21 cellular contexts compared by ENCODE assay signal in genomic region chr17:40192961-40193360, GRCh38.
"Had no signal": no experiment of that assay in that cellular context is flagged by ENCODE, and none has a peak within 500 bp of the region (broad histone marks: within the 10 kb centered on the region; RNA-seq: fewer than 3 reads in every experiment).

No MANE protein-coding gene starts in this region.

- H3K9me3 Mint-ChIP-seq: activated naive CD4-positive, alpha-beta T cell treated with anti-CD3 and anti-CD28 coated beads, Interleukin-2, amount 50 U/mL, for 72 hours; brain; effector memory CD8-positive, alpha-beta T cell had no signal

- H3K36me3 Mint-ChIP-seq: activated CD8-positive, alpha-beta memory T cell treated with anti-CD3 and anti-CD28 coated beads, Interleukin-2, amount 10 ng/mL, durations not matched to agents 7 days and 5 days; activated naive CD4-positive, alpha-beta T cell treated with anti-CD3 and anti-CD28 coated beads, Interleukin-2, amount 50 U/mL, for 72 hours had no signal

- DNase-seq: activated CD4-positive, alpha-beta T cell treated with anti-CD3 and anti-CD28 coated beads, Interleukin-2, amount 50 U/mL, for 48 hours; activated CD4-positive, CD25-positive, alpha-beta regulatory T cell treated with anti-CD3 and anti-CD28 coated beads, Interleukin-2, amount 50 U/mL, for 72 hours; activated CD8-positive, alpha-beta memory T cell treated with anti-CD3 and anti-CD28 coated beads, Interleukin-2, amount 10 ng/mL, durations not matched to agents 7 days and 5 days; activated effector memory CD4-positive, alpha-beta T cell treated with Interleukin-2 at 50 U/mL for 16 hours; activated T-cell treated with anti-CD3 and anti-CD28 coated beads, Interleukin-2, amount 50 U/mL, for 1 hour; dermis blood vessel endothelial cell; effector memory CD8-positive, alpha-beta T cell; foreskin melanocyte; heart left ventricle; left cardiac atrium; lower lobe of right lung; midbrain; sigmoid colon; spleen; stomach; T1000; upper lobe of right lung had no signal

- H3K27ac ChIP-seq: heart left ventricle, lower lobe of right lung, parathyroid adenoma, sigmoid colon, spleen, stomach, thoracic aorta, upper lobe of right lung had no signal

- ATAC-seq: activated CD8-positive, alpha-beta memory T cell treated with anti-CD3 and anti-CD28 coated beads, Interleukin-2, amount 10 ng/mL, durations not matched to agents 7 days and 5 days; activated naive CD4-positive, alpha-beta T cell treated with anti-CD3 and anti-CD28 coated beads, Interleukin-2, amount 50 U/mL, for 72 hours; effector memory CD8-positive, alpha-beta T cell; heart left ventricle; left cardiac atrium; lower lobe of right lung; upper lobe of right lung had no signal

- H3K4me3 Mint-ChIP-seq: activated CD8-positive, alpha-beta memory T cell treated with anti-CD3 and anti-CD28 coated beads, Interleukin-2, amount 10 ng/mL, durations not matched to agents 7 days and 5 days had no signal

- H3K27ac Mint-ChIP-seq: activated CD8-positive, alpha-beta memory T cell treated with anti-CD3 and anti-CD28 coated beads, Interleukin-2, amount 10 ng/mL, durations not matched to agents 7 days and 5 days; activated naive CD4-positive, alpha-beta T cell treated with anti-CD3 and anti-CD28 coated beads, Interleukin-2, amount 50 U/mL, for 72 hours had no signal
